ENCODE assay signal across 28 cellular contexts in the genomic region with DNA sequence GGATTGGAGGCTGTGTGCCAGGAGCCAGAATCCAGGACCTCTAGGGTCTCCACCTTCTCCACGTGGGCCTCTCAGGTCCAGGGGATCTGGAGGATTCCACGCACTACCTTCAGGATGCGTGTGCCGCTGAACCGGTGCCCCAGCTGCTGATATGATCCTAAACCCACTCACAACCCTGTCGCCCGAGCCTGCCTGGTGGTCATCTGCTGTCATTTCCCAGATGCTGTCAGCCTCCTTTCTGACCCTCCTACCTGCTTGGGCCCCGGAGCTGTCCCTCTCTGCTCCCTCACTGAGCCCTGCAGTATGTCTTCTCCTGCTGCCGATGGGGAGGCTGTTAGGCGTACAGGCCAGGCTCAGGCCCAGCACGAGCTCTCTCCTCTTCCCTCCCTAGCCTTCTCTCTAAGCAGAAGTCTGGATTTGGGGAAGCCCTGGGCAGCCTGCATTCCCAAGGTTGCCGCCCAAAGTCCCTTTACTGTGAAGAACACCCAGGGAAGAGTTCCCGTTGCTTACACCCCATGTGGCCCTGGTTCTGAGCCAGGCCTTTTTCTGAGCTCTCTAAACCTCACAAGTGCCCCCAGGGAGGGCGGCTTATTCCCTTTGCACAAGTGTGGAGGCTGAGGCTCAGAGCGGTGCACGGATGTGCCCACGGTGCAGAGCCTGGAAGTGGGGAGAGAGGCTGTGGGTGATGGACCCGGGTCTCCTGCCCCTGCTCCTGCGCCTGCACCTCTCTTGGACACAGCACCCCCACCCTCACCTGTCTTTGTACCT. TPM values are rescaled to one million over a fixed set of nuclear protein-coding genes. Genes with fewer than 3 reads are reported as not detected.
"Had no signal": no experiment of that assay in that cellular context is flagged by ENCODE, and none has a peak within 500 bp of the region (broad histone marks: within the 10 kb centered on the region; RNA-seq: fewer than 3 reads in every experiment).

No MANE protein-coding gene starts in this region.

- DNase-seq: activated CD4-positive, alpha-beta T cell treated with anti-CD3 and anti-CD28 coated beads, Interleukin-2, amount 50 U/mL, for 48 hours; activated CD8-positive, alpha-beta memory T cell treated with anti-CD3 and anti-CD28 coated beads, Interleukin-2, amount 10 ng/mL, durations not matched to agents 7 days and 5 days; activated naive CD4-positive, alpha-beta T cell treated with anti-CD3 and anti-CD28 coated beads for 36 hours; activated naive CD8-positive, alpha-beta T cell treated with anti-CD3 and anti-CD28 coated beads for 36 hours; adrenal gland; cortex of kidney; effector memory CD8-positive, alpha-beta T cell; erythroblast; gastrocnemius medialis; glutamatergic neuron; midbrain; naive thymus-derived CD8-positive, alpha-beta T cell; sigmoid colon; small intestine; stimulated activated CD4-positive, alpha-beta T cell treated with anti-CD3 and anti-CD28 coated beads, Interleukin-1b, Interleukin-23, amount 100 ng/mL, for 48 hours; stimulated activated CD4-positive, alpha-beta T cell treated with anti-CD3 and anti-CD28 coated beads, Interleukin-4, amount 100 ng/mL, for 4 hours; stimulated activated naive B cell treated with anti-CD40 and anti-IgM and Interleukin-4, amounts not matched to agents 10 μg/mL and 1 μg/mL and 100 μg/mL, for 72 hours; stomach; T-helper 17 cell; T1000; WERI-Rb-1 had no signal

- ATAC-seq: activated CD4-positive, CD25-positive, alpha-beta regulatory T cell treated with anti-CD3 and anti-CD28 coated beads, Interleukin-2, amount 50 U/mL, for 24 hours; activated CD8-positive, alpha-beta memory T cell treated with anti-CD3 and anti-CD28 coated beads, Interleukin-2, amount 10 ng/mL, durations not matched to agents 7 days and 5 days; effector memory CD8-positive, alpha-beta T cell; gastrocnemius medialis; naive thymus-derived CD8-positive, alpha-beta T cell; stimulated activated naive B cell treated with anti-CD40 and anti-IgM and Interleukin-4, amounts not matched to agents 10 μg/mL and 1 μg/mL and 100 μg/mL, for 72 hours; T-helper 17 cell had no signal

- H3K27ac Mint-ChIP-seq: activated CD8-positive, alpha-beta memory T cell treated with anti-CD3 and anti-CD28 coated beads, Interleukin-2, amount 10 ng/mL, durations not matched to agents 7 days and 5 days; activated naive CD4-positive, alpha-beta T cell treated with anti-CD3 and anti-CD28 coated beads for 36 hours; activated naive CD8-positive, alpha-beta T cell treated with anti-CD3 and anti-CD28 coated beads for 36 hours; brain; effector memory CD8-positive, alpha-beta T cell; progenitor cell of endocrine pancreas; stimulated activated naive B cell treated with anti-CD40 and anti-IgM and Interleukin-4, amounts not matched to agents 10 μg/mL and 1 μg/mL and 100 μg/mL, for 72 hours; T-helper 17 cell had no signal

- H3K27me3 Mint-ChIP-seq: activated naive CD8-positive, alpha-beta T cell treated with anti-CD3 and anti-CD28 coated beads for 36 hours; naive thymus-derived CD8-positive, alpha-beta T cell; progenitor cell of endocrine pancreas; stimulated activated naive B cell treated with anti-CD40 and anti-IgM and Interleukin-4, amounts not matched to agents 10 μg/mL and 1 μg/mL and 100 μg/mL, for 72 hours; T-helper 17 cell had no signal

- H3K4me3 ChIP-seq: adrenal gland, ascending aorta, cardiac muscle cell, gastrocnemius medialis, sigmoid colon, stomach, tibial artery had no signal

- H3K27me3 ChIP-seq: adrenal gland, ascending aorta, cardiac muscle cell, gastrocnemius medialis, sigmoid colon, tibial artery had no signal

- H3K27ac ChIP-seq: adrenal gland, ascending aorta, cardiac muscle cell, gastrocnemius medialis, sigmoid colon, stomach, tibial artery, WERI-Rb-1 had no signal

- H3K9me3 Mint-ChIP-seq: activated naive CD4-positive, alpha-beta T cell treated with anti-CD3 and anti-CD28 coated beads for 36 hours; activated naive CD8-positive, alpha-beta T cell treated with anti-CD3 and anti-CD28 coated beads for 36 hours; effector memory CD8-positive, alpha-beta T cell; naive thymus-derived CD8-positive, alpha-beta T cell; stimulated activated naive B cell treated with anti-CD40 and anti-IgM and Interleukin-4, amounts not matched to agents 10 μg/mL and 1 μg/mL and 100 μg/mL, for 72 hours had no signal

- FAIRE-seq: islet of Langerhans, small intestine had no signal

- H3K9me3 ChIP-seq: adrenal gland, ascending aorta, gastrocnemius medialis, sigmoid colon, stomach, tibial artery had no signal

- H3K36me3 ChIP-seq: adrenal gland, ascending aorta, cardiac muscle cell, gastrocnemius medialis, sigmoid colon, stomach, tibial artery, WERI-Rb-1 had no signal

- H3K36me3 Mint-ChIP-seq: activated CD8-positive, alpha-beta memory T cell treated with anti-CD3 and anti-CD28 coated beads, Interleukin-2, amount 10 ng/mL, durations not matched to agents 7 days and 5 days; activated naive CD8-positive, alpha-beta T cell treated with anti-CD3 and anti-CD28 coated beads for 36 hours; brain; naive thymus-derived CD8-positive, alpha-beta T cell; stimulated activated naive B cell treated with anti-CD40 and anti-IgM and Interleukin-4, amounts not matched to agents 10 μg/mL and 1 μg/mL and 100 μg/mL, for 72 hours had no signal

- H3K4me1 ChIP-seq: adrenal gland, ascending aorta, gastrocnemius medialis, sigmoid colon, stomach, tibial artery had no signal

- H3K4me1 Mint-ChIP-seq: activated CD8-positive, alpha-beta memory T cell treated with anti-CD3 and anti-CD28 coated beads, Interleukin-2, amount 10 ng/mL, durations not matched to agents 7 days and 5 days; activated naive CD8-positive, alpha-beta T cell treated with anti-CD3 and anti-CD28 coated beads for 36 hours; brain; naive thymus-derived CD8-positive, alpha-beta T cell; stimulated activated naive B cell treated with anti-CD40 and anti-IgM and Interleukin-4, amounts not matched to agents 10 μg/mL and 1 μg/mL and 100 μg/mL, for 72 hours; T-helper 17 cell had no signal

- H3K4me3 Mint-ChIP-seq: activated CD8-positive, alpha-beta memory T cell treated with anti-CD3 and anti-CD28 coated beads, Interleukin-2, amount 10 ng/mL, durations not matched to agents 7 days and 5 days; activated naive CD4-positive, alpha-beta T cell treated with anti-CD3 and anti-CD28 coated beads for 36 hours; activated naive CD8-positive, alpha-beta T cell treated with anti-CD3 and anti-CD28 coated beads for 36 hours; brain; effector memory CD8-positive, alpha-beta T cell; naive thymus-derived CD8-positive, alpha-beta T cell; stimulated activated naive B cell treated with anti-CD40 and anti-IgM and Interleukin-4, amounts not matched to agents 10 μg/mL and 1 μg/mL and 100 μg/mL, for 72 hours; T-helper 17 cell had no signal

RNA-seq across cellular contexts. Expression of gene ZNF488, which starts 30.8 kb away (rescaled TPM):
- total RNA-seq: ascending aorta; gastrocnemius medialis; naive thymus-derived CD8-positive, alpha-beta T cell; T-helper 17 cell had no signal
- polyA plus RNA-seq: naive thymus-derived CD8-positive, alpha-beta T cell had no signal
